ENCODE assay signal across 3 cellular contexts in genomic region chr6:79369026-79369425, GRCh38.
"Had no signal": no experiment of that assay in that cellular context is flagged by ENCODE, and none has a peak within 500 bp of the region (broad histone marks: within the 10 kb centered on the region; RNA-seq: fewer than 3 reads in every experiment).

No MANE protein-coding gene starts in this region.

- DNase-seq: GDM1, GF-D8 had no signal

- ATAC-seq: GM12878 had no signal

- H3K4me3 ChIP-seq: GM12878 had no signal
